Comparison of ENCODE assay signal across 8 cellular contexts in genomic region chr19:39125199-39125553, GRCh38. TPM values are rescaled to one million over a fixed set of nuclear protein-coding genes. Genes with fewer than 3 reads are reported as not detected.
A peak's percentile ranks its signal among the peaks of the same experiment; 100 is the strongest.
DNase-seq lines count a peak whose midpoint lies in the region; ATAC-seq and TF ChIP-seq lines count a peak whose summit lies in the region.

No MANE protein-coding gene starts in this region.

- POLR2A ChIA-PET in CD4-positive, alpha-beta memory T cell (lab: Charles Lee; ENCODE audit: partially characterized antibody) = interaction anchor here (1.0 kb wide), 1 partner anchor 266 kb away, joined by 3 read pairs; the partner anchor contains the start of genes MED29 and PAF1
- POLR2A ChIA-PET in PC-3 (lab: Charles Lee; ENCODE audit: unreplicated experiment) = no interaction called here

- no peak for TF ChIP-seq CTCF in PC-3 (conservative IDR thresholded peaks at IDR 0.05; ENCODE audit: low read depth, low read length)
- TF ChIP-seq CTCF in osteoblast (IDR thresholded peaks at IDR 0.05; ENCODE audit: extremely low read depth, low read depth, low read length) = no peak

- no peaks in the 10 kb centered on the region for H3K9me3 ChIP-seq in CD4-positive, alpha-beta memory T cell (ENCODE audit: control insufficient read depth in 1 of 2, low read length in 2 of 2)
- no peaks in the 10 kb centered on the region for H3K9me3 ChIP-seq in PC-3 (ENCODE audit: low read length)
- no peaks in the 10 kb centered on the region for H3K9me3 ChIP-seq in endocrine pancreas (ENCODE audit: control insufficient read depth, low read length)
- no peaks in the 10 kb centered on the region for H3K9me3 ChIP-seq in osteoblast (ENCODE audit: low read depth, low read length)

- H3K27ac Mint-ChIP-seq in CD4-positive, alpha-beta memory T cell = peak overlapping the region; percentile 95 to 100 (median 99)

- peaks cover 26% of the 10 kb centered on the region for H3K4me1 ChIP-seq in CD4-positive, alpha-beta memory T cell (ENCODE audit: insufficient read depth, low read length)
- H3K4me1 ChIP-seq in PC-3 (ENCODE audit: insufficient read depth, low read length) (peaks cover 7% of the 10 kb centered on the region; the same call in 1 of the 2 replicates), endocrine pancreas (ENCODE audit: control insufficient read depth, insufficient read depth, low read length) (no peaks in the 10 kb centered on the region), osteoblast (ENCODE audit: insufficient read depth, low read length) (peaks cover 25% of the 10 kb centered on the region)

- no TSS peak for BruUV-seq in PC-3 (replicated peaks; lab: Mats Ljungman, UMichigan)

- CTCF ChIA-PET in CD4-positive, alpha-beta memory T cell (lab: Charles Lee; ENCODE audit: partially characterized antibody) = interaction anchor here (1.4 to 8.0 kb wide), 2 partner anchors 14 to 203 kb away, joined by 4 to 57 read pairs; no protein-coding TSS in a partner anchor
- CTCF ChIA-PET in PC-3 (lab: Charles Lee) = no interaction called here

- H4K20me1 ChIP-seq in PC-3 (ENCODE audit: low read length) (peaks cover 20% of the 10 kb centered on the region), osteoblast (ENCODE audit: insufficient read depth, low read length) (peaks cover 28% of the 10 kb centered on the region)

- ATAC-seq in PC-3 = no peak

- H3K79me2 ChIP-seq in PC-3 (ENCODE audit: low read length) (peaks cover 44% of the 10 kb centered on the region), osteoblast (ENCODE audit: insufficient read depth, low read length) (peaks cover 50% of the 10 kb centered on the region)

- intact Hi-C loops in CD4-positive, alpha-beta memory T cell (cut with micrococcal nuclease) = loop anchor here (1.0 to 5.0 kb wide), 2 partner anchors 217 to 267 kb away; partner anchors contain the start of genes MED29, PAF1 and SAMD4B
- intact Hi-C loops in PC-3 (cut with micrococcal nuclease) = no loop called here

- H3K4me2 ChIP-seq in PC-3 (ENCODE audit: low read length) (peak overlapping the region; percentile 78), osteoblast (ENCODE audit: insufficient read depth, low read length) (peak overlapping the region; percentile 89)

- H3K27me3 Mint-ChIP-seq in CD4-positive, alpha-beta memory T cell = peaks cover 3 to 4% of the 10 kb centered on the region in 2 donors

- H3K4me1 Mint-ChIP-seq in CD4-positive, alpha-beta memory T cell = peaks cover 21 to 60% (median 40%) of the 10 kb centered on the region in 4 donors

- H3K36me3 ChIP-seq in CD4-positive, alpha-beta memory T cell (ENCODE audit: insufficient read depth, low read length) = no peaks in the 10 kb centered on the region
- H3K36me3 ChIP-seq in PC-3 (ENCODE audit: low read depth, low read length) = no peaks in the 10 kb centered on the region
- H3K36me3 ChIP-seq in endocrine pancreas (ENCODE audit: control insufficient read depth, insufficient read depth, low read length) = no peaks in the 10 kb centered on the region
- no peaks in the 10 kb centered on the region for H3K36me3 ChIP-seq in osteoblast (ENCODE audit: insufficient read depth, low read length)

- peaks cover 0 to 2% of the 10 kb centered on the region in 2 donors for H3K36me3 Mint-ChIP-seq in CD4-positive, alpha-beta memory T cell

- H2AFZ ChIP-seq in PC-3 (ENCODE audit: low read length) (peak overlapping the region; percentile 92), osteoblast (ENCODE audit: low read length) (peak overlapping the region; percentile 93)

- H3K27me3 ChIP-seq in CD4-positive, alpha-beta memory T cell (ENCODE audit: insufficient read depth, low read length) = no peaks in the 10 kb centered on the region
- H3K27me3 ChIP-seq in PC-3 (ENCODE audit: low read length) (no peaks in the 10 kb centered on the region), endocrine pancreas (ENCODE audit: control insufficient read depth, insufficient read depth, low read length) (no peaks in the 10 kb centered on the region), osteoblast (ENCODE audit: insufficient read depth, low read length) (no peaks in the 10 kb centered on the region)

- H3K4me3 ChIP-seq in CD4-positive, alpha-beta memory T cell (ENCODE audit: low read length in 2 of 2) = peak overlapping the region; percentile 73 to 82
- H3K4me3 ChIP-seq in PC-3 (ENCODE audit: low read length) = peak overlapping the region; percentile 96
- H3K4me3 ChIP-seq in endocrine pancreas (ENCODE audit: control insufficient read depth, insufficient read depth, low read length) = peak overlapping the region; percentile 55
- peak overlapping the region; percentile 97 for H3K4me3 ChIP-seq in osteoblast (ENCODE audit: insufficient read depth, low read length)

- H3K9me3 Mint-ChIP-seq in CD4-positive, alpha-beta memory T cell = no peaks in the 10 kb centered on the region

- peak overlapping the region; percentile 76 for H3K27ac ChIP-seq in CD4-positive, alpha-beta memory T cell (ENCODE audit: low read depth, low read length)
- H3K27ac ChIP-seq in PC-3 (ENCODE audit: low read length) (no peak overlapping the region), osteoblast (ENCODE audit: low read depth, low read length) (no peak overlapping the region)

- DNase-seq in CD4-positive, alpha-beta memory T cell = no peak
- no peak for DNase-seq in PC-3
- DNase-seq in osteoblast (ENCODE audit: insufficient read length, low spot score, missing footprints) = no peak
- DNase-seq in dedifferentiated amniotic fluid mesenchymal stem cell (ENCODE audit: extremely low spot score) = no peak
- DNase-seq in NOMO-1 (lab: John Stamatoyannopoulos, UW; ENCODE audit: unreplicated experiment in 2 of 2) = no peak
- no peak for DNase-seq in RPMI8226
- no peak for DNase-seq in NCI-H1694 treated with DMSO at 0.1 percent for 48 hours (lab: John Stamatoyannopoulos, UW)

- H3F3A ChIP-seq in PC-3 (ENCODE audit: low read length, unreplicated experiment) = no peaks in the 10 kb centered on the region

- H3K9ac ChIP-seq in PC-3 (ENCODE audit: low read length) (no peak overlapping the region), endocrine pancreas (ENCODE audit: control insufficient read depth, insufficient read depth, low read length) (peak overlapping the region; percentile 68)

- H3K4me3 Mint-ChIP-seq in CD4-positive, alpha-beta memory T cell = peak overlapping the region; percentile 95 to 99 (median 98)

- H3K9me2 ChIP-seq in PC-3 (replicated peaks; ENCODE audit: low read length) = no peaks in the 10 kb centered on the region

RNA-seq across cellular contexts. Expression of gene PAK4, which starts 0.4 kb away (rescaled TPM):
- 10 to 100 TPM; 13.1 to 15.7 TPM for total RNA-seq in CD4-positive, alpha-beta memory T cell
- 1 to 10 TPM; 1.3 to 2.9 TPM for polyA plus RNA-seq in CD4-positive, alpha-beta memory T cell
- total RNA-seq in PC-3 (2014; rRNA removed) (13.5 and 16.2 TPM in 2 replicates), osteoblast (6.8 and 9.4 TPM in 2 replicates)

RNA-seq across cellular contexts. Expression of gene ACP7, which starts 41.0 kb away (rescaled TPM):
- total RNA-seq in CD4-positive, alpha-beta memory T cell = under 1 TPM in 1 of 2 experiments, not detected in 1; 0.14 TPM
- polyA plus RNA-seq in CD4-positive, alpha-beta memory T cell = not detected
- total RNA-seq in PC-3 (2014; rRNA removed) = 3.4 and 5.0 TPM in 2 replicates
- total RNA-seq in osteoblast = 0.29 TPM in 1 of 2 replicates, not detected in the other
